ENCODE assay signal across 1 cellular context in genomic region chr17:81920612-81921530, GRCh38.
TF ChIP-seq lines count a peak whose summit lies in the region.

No MANE protein-coding gene starts in this region.

TF ChIP-seq in K562, 482 proteins besides CTCF, POLR2A, EP300 and RAD21:
- no peak for TF ChIP-seq RBM15 (IDR thresholded peaks at IDR 0.05; ENCODE audit: insufficient read depth, low read length)
- TF ChIP-seq ZBTB26 (CRISPR knock-in tag; IDR thresholded peaks at IDR 0.05): 0 out of 2 replicates have a peak, but pooled peaks have one; percentile 66
- TF ChIP-seq USF1 (CRISPR knock-in tag; IDR thresholded peaks at IDR 0.05): no peak
- peak; percentile 72 for TF ChIP-seq POLR2G (IDR thresholded peaks at IDR 0.05; ENCODE audit: low read depth, low read length)
- 0 out of 2 replicates have a peak, but pooled peaks have one; percentile 24 for TF ChIP-seq HBP1 (CRISPR knock-in tag; IDR thresholded peaks at IDR 0.05)
- no peak for TF ChIP-seq ZNF12 (CRISPR knock-in tag; IDR thresholded peaks at IDR 0.05)
- TF ChIP-seq PHB (CRISPR knock-in tag; IDR thresholded peaks at IDR 0.05): no peak
- peak; percentile 88 for TF ChIP-seq NR2C2 (CRISPR knock-in tag; IDR thresholded peaks at IDR 0.05)
- TF ChIP-seq NR2C2 (tag; IDR thresholded peaks at IDR 0.05): peak; percentile 79
- TF ChIP-seq NR2F6 (CRISPR knock-in tag; IDR thresholded peaks at IDR 0.05): no peak
- peak; percentile 92 for TF ChIP-seq NR2C1 (IDR thresholded peaks at IDR 0.05)
- peak; percentile 92 for TF ChIP-seq NR2C1 (tag; IDR thresholded peaks at IDR 0.05)
- TF ChIP-seq POLR2AphosphoS5 (IDR thresholded peaks at IDR 0.05; ENCODE audit: control insufficient read depth, insufficient read depth, low read depth, low read length): peak; percentile 16; the same call in 1 of the 2 replicates
- TF ChIP-seq EGR1 (conservative IDR thresholded peaks at IDR 0.05): no peak
- TF ChIP-seq ZNF592 (IDR thresholded peaks at IDR 0.05): 0 out of 2 replicates have a peak, but pooled peaks have one; percentile 34
- TF ChIP-seq ZNF766 (CRISPR knock-in tag; conservative IDR thresholded peaks at IDR 0.05): no peak
- TF ChIP-seq ARID3B (CRISPR knock-in tag; IDR thresholded peaks at IDR 0.05; ENCODE audit: borderline replicate concordance): no peak
- TF ChIP-seq SUPT5H (IDR thresholded peaks at IDR 0.05): peak; percentile 39; the same call in 1 of the 2 replicates
- no peak for TF ChIP-seq THRB (CRISPR knock-in tag; conservative IDR thresholded peaks at IDR 0.05)
- TF ChIP-seq FOXJ2 (tag; IDR thresholded peaks at IDR 0.05): no peak
- peak; percentile 59; the same call in 1 of the 2 replicates for TF ChIP-seq RBFOX2 (IDR thresholded peaks at IDR 0.05; ENCODE audit: low read depth, low read length)
- no peak for TF ChIP-seq ZEB2 (IDR thresholded peaks at IDR 0.05)
- TF ChIP-seq EZH2 (IDR thresholded peaks at IDR 0.05; ENCODE audit: borderline replicate concordance, low read depth, low read length): no peak
- peak; percentile 25 for TF ChIP-seq POLR2B (IDR thresholded peaks at IDR 0.05; ENCODE audit: low read depth, partially characterized antibody)
- TF ChIP-seq FOXP1 (CRISPR knock-in tag; IDR thresholded peaks at IDR 0.05): no peak
- no peak for TF ChIP-seq GATA2 (CRISPR knock-in tag; IDR thresholded peaks at IDR 0.05)
- TF ChIP-seq BRD4 (IDR thresholded peaks at IDR 0.05): no peak
